In genomic region chr11:86688398-86689179, GRCh38 we compare ENCODE assay signal across 8 cellular contexts. TPM values are rescaled to one million over a fixed set of nuclear protein-coding genes. Genes with fewer than 3 reads are reported as not detected.
A peak's percentile ranks its signal among the peaks of the same experiment; 100 is the strongest.
DNase-seq lines count a peak whose midpoint lies in the region; ATAC-seq lines count a peak whose summit lies in the region.

No MANE protein-coding gene starts in this region.

- H3K27me3 ChIP-seq in naive thymus-derived CD4-positive, alpha-beta T cell (ENCODE audit: control insufficient read depth in 2 of 2, insufficient read depth in 2 of 2, low read length in 2 of 2), result no peaks in the 10 kb centered on the region
- no peaks in the 10 kb centered on the region for H3K27me3 ChIP-seq in effector memory CD4-positive, alpha-beta T cell (replicated peaks; ENCODE audit: control insufficient read depth, insufficient read depth, low read length, poor library complexity, severe bottlenecking)

- peak; percentile 12 for DNase-seq in activated T-helper 1 cell treated with anti-CD3 and anti-CD28 coated beads, Interleukin-12 subunit alpha, Interleukin-12 subunit beta, Interleukin-2, Interleukin-4 antibody, amounts not matched to agents 30 ng/mL and 10 ng/mL and 1 ng/mL, durations not matched to agents 14 hours and 24 hours and 36 hours (ENCODE audit: low spot score)
- no peak for DNase-seq in naive thymus-derived CD4-positive, alpha-beta T cell
- DNase-seq in effector memory CD4-positive, alpha-beta T cell, result no peak
- DNase-seq in A172 (ENCODE audit: low spot score) (no peak), ecto neural progenitor cell (ENCODE audit: low spot score) (no peak)

- POLR2A ChIA-PET in naive thymus-derived CD4-positive, alpha-beta T cell (lab: Charles Lee), result no interaction called here

- H3K4me1 ChIP-seq in naive thymus-derived CD4-positive, alpha-beta T cell (ENCODE audit: control insufficient read depth in 2 of 2, insufficient read depth in 2 of 2, low read length in 2 of 2), result no peaks in the 10 kb centered on the region
- H3K4me1 ChIP-seq in effector memory CD4-positive, alpha-beta T cell (ENCODE audit: control insufficient read depth, insufficient read depth, low read length, poor library complexity, severe bottlenecking), result no peaks in the 10 kb centered on the region

- H3K27ac Mint-ChIP-seq in activated T-helper 1 cell treated with anti-CD3 and anti-CD28 coated beads, Interleukin-12 subunit alpha, Interleukin-12 subunit beta, Interleukin-2, Interleukin-4 antibody, amounts not matched to agents 30 ng/mL and 10 ng/mL and 1 ng/mL, durations not matched to agents 14 hours and 24 hours and 36 hours, result peak overlapping the region; percentile 92
- H3K27ac Mint-ChIP-seq in naive thymus-derived CD4-positive, alpha-beta T cell, result peak overlapping the region in 1 of 9 donors; percentile 81

- no peak overlapping the region for H3K27ac ChIP-seq in naive thymus-derived CD4-positive, alpha-beta T cell (ENCODE audit: low read depth, low read length)
- no peak overlapping the region for H3K27ac ChIP-seq in effector memory CD4-positive, alpha-beta T cell (ENCODE audit: insufficient read depth, low read length, poor library complexity, severe bottlenecking)

- no peaks in the 10 kb centered on the region for H3K9me3 Mint-ChIP-seq in activated T-helper 1 cell treated with anti-CD3 and anti-CD28 coated beads, Interleukin-12 subunit alpha, Interleukin-12 subunit beta, Interleukin-2, Interleukin-4 antibody, amounts not matched to agents 30 ng/mL and 10 ng/mL and 1 ng/mL, durations not matched to agents 14 hours and 24 hours and 36 hours
- no peaks in the 10 kb centered on the region for H3K9me3 Mint-ChIP-seq in naive thymus-derived CD4-positive, alpha-beta T cell

- no peaks in the 10 kb centered on the region for H3K36me3 ChIP-seq in naive thymus-derived CD4-positive, alpha-beta T cell (ENCODE audit: control insufficient read depth in 2 of 3, insufficient read depth in 3 of 3, low read length in 3 of 3)
- no peaks in the 10 kb centered on the region for H3K36me3 ChIP-seq in effector memory CD4-positive, alpha-beta T cell (ENCODE audit: control insufficient read depth, insufficient read depth, low read length)

- H3K9me3 ChIP-seq in naive thymus-derived CD4-positive, alpha-beta T cell (ENCODE audit: control insufficient read depth in 2 of 3, low read length in 3 of 3), result no peaks in the 10 kb centered on the region
- no peaks in the 10 kb centered on the region for H3K9me3 ChIP-seq in effector memory CD4-positive, alpha-beta T cell (ENCODE audit: control insufficient read depth, low read length)

- CTCF ChIA-PET in naive thymus-derived CD4-positive, alpha-beta T cell (lab: Charles Lee), result no interaction called here

- H3K4me1 Mint-ChIP-seq in activated T-helper 1 cell treated with anti-CD3 and anti-CD28 coated beads, Interleukin-12 subunit alpha, Interleukin-12 subunit beta, Interleukin-2, Interleukin-4 antibody, amounts not matched to agents 30 ng/mL and 10 ng/mL and 1 ng/mL, durations not matched to agents 14 hours and 24 hours and 36 hours (ENCODE audit: low read depth), result peaks cover 26% of the 10 kb centered on the region
- peaks cover 0 to 14% (median 0%) of the 10 kb centered on the region in 7 donors for H3K4me1 Mint-ChIP-seq in naive thymus-derived CD4-positive, alpha-beta T cell

- no peak overlapping the region for H3K4me3 ChIP-seq in naive thymus-derived CD4-positive, alpha-beta T cell (ENCODE audit: low read length)
- H3K4me3 ChIP-seq in effector memory CD4-positive, alpha-beta T cell (ENCODE audit: insufficient read depth, low read depth, low read length, poor library complexity, severe bottlenecking), result no peak overlapping the region

- H3K27me3 Mint-ChIP-seq in activated T-helper 1 cell treated with anti-CD3 and anti-CD28 coated beads, Interleukin-12 subunit alpha, Interleukin-12 subunit beta, Interleukin-2, Interleukin-4 antibody, amounts not matched to agents 30 ng/mL and 10 ng/mL and 1 ng/mL, durations not matched to agents 14 hours and 24 hours and 36 hours (ENCODE audit: insufficient read depth), result peaks cover 8% of the 10 kb centered on the region
- peaks cover 0 to 6% (median 5%) of the 10 kb centered on the region in 5 donors for H3K27me3 Mint-ChIP-seq in naive thymus-derived CD4-positive, alpha-beta T cell

- ATAC-seq in GM19328 (IDR thresholded peaks at IDR 0.05; ENCODE audit: unreplicated experiment) (peak; percentile 78), HG03108 (IDR thresholded peaks at IDR 0.05; ENCODE audit: unreplicated experiment) (peak; percentile 75), GM18873 (IDR thresholded peaks at IDR 0.05; ENCODE audit: low FRiP score, unreplicated experiment) (no peak)
- peak; percentile 61 for ATAC-seq in naive thymus-derived CD4-positive, alpha-beta T cell

- intact Hi-C loops in activated T-helper 1 cell treated with anti-CD3 and anti-CD28 coated beads, Interleukin-12 subunit alpha, Interleukin-12 subunit beta, Interleukin-2, Interleukin-4 antibody, amounts not matched to agents 30 ng/mL and 10 ng/mL and 1 ng/mL, durations not matched to agents 14 hours and 24 hours and 36 hours (cut with micrococcal nuclease), result loop anchor here (1.0 to 5.0 kb wide), 6 partner anchors 16 to 231 kb away; partner anchors contain the start of gene ME3
- intact Hi-C loops in naive thymus-derived CD4-positive, alpha-beta T cell (cut with micrococcal nuclease), result no loop called here

- H3K36me3 Mint-ChIP-seq in activated T-helper 1 cell treated with anti-CD3 and anti-CD28 coated beads, Interleukin-12 subunit alpha, Interleukin-12 subunit beta, Interleukin-2, Interleukin-4 antibody, amounts not matched to agents 30 ng/mL and 10 ng/mL and 1 ng/mL, durations not matched to agents 14 hours and 24 hours and 36 hours (ENCODE audit: low read depth), result no peaks in the 10 kb centered on the region
- H3K36me3 Mint-ChIP-seq in naive thymus-derived CD4-positive, alpha-beta T cell, result no peaks in the 10 kb centered on the region

- peak overlapping the region; percentile 60 for H3K4me3 Mint-ChIP-seq in activated T-helper 1 cell treated with anti-CD3 and anti-CD28 coated beads, Interleukin-12 subunit alpha, Interleukin-12 subunit beta, Interleukin-2, Interleukin-4 antibody, amounts not matched to agents 30 ng/mL and 10 ng/mL and 1 ng/mL, durations not matched to agents 14 hours and 24 hours and 36 hours
- peak overlapping the region in 1 of 10 donors; percentile 21 for H3K4me3 Mint-ChIP-seq in naive thymus-derived CD4-positive, alpha-beta T cell

RNA-seq across cellular contexts. Expression of gene ME3, which starts 16.2 kb away (rescaled TPM):
- total RNA-seq in activated T-helper 1 cell treated with anti-CD3 and anti-CD28 coated beads, Interleukin-12 subunit alpha, Interleukin-12 subunit beta, Interleukin-2, Interleukin-4 antibody, amounts not matched to agents 30 ng/mL and 10 ng/mL and 1 ng/mL, durations not matched to agents 14 hours and 24 hours and 36 hours, result 12.8 and 13.1 TPM in 2 replicates
- total RNA-seq in naive thymus-derived CD4-positive, alpha-beta T cell, result 10 to 100 TPM in 1 of 5 experiments, 1 to 10 TPM in 4; 2.2 to 13.7 (median 7.0) TPM
- polyA plus RNA-seq in naive thymus-derived CD4-positive, alpha-beta T cell, result 1 to 10 TPM in 1 of 2 donors, under 1 TPM in 1; 0.48 to 2.1 TPM
- total RNA-seq in A172 (2014; rRNA removed; shearing (Covaris generic)), result 0.72 and 4.2 TPM in 2 replicates
